In the genomic region with DNA sequence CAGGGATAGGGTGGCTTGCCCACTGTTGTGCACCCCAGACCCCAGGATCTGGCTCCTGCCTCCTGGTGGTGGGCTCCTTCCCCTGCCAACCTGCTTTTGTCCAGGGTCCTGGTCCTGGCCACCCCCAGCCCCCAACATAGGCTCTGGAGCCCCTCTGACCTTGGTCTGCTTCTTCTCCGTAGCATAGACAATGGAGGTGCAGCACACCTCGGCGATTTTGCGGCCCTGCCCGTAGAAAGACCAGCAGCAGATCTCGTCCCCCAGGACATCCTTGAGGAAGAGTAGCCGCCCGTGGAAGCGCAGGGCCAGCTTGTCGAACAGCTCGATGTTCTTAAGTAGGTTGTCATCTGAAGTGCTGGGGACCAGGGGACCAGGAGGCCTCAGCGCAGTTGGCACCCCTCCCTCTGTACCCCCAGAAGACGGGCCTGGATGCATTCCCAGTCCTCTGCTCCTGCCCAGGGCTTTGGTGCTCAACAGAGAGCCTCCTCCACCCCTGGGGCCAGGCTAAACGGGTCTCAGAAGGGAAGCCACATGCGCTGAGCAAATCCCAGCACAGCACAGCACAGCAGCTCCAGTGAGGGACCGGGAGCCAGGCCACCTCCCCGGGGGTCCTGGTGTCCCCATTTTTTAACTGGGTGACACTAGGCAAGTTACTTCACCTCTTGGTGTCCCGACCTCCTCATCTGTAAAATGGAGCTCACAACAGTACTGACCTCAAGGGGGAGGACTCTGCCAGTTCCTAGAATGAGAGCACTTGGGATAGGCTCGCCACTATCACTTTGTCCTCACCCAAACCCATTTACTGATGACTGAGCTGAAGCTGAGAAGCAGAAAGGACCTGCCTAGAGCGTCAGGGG, we compare ENCODE assay signal across 18 cellular contexts. TPM values are rescaled to one million over a fixed set of nuclear protein-coding genes. Genes with fewer than 3 reads are reported as not detected.
"Had no signal": no experiment of that assay in that cellular context is flagged by ENCODE, and none has a peak within 500 bp of the region (broad histone marks: within the 10 kb centered on the region; RNA-seq: fewer than 3 reads in every experiment).

No MANE protein-coding gene starts in this region.

- DNase-seq: activated CD4-positive, alpha-beta T cell treated with anti-CD3 and anti-CD28 coated beads, Interleukin-2, amount 10 ng/mL, durations not matched to agents 7 days and 5 days; activated CD8-positive, alpha-beta T cell treated with anti-CD3 and anti-CD28 coated beads, Interleukin-2, amount 10 ng/mL, durations not matched to agents 7 days and 5 days; activated effector memory CD4-positive, alpha-beta T cell treated with Interleukin-2 at 50 U/mL for 16 hours; activated T-cell treated with anti-CD3 and anti-CD28 coated beads, Interleukin-2, amount 50 U/mL, for 48 hours; effector CD4-positive, alpha-beta T cell; heart right ventricle; kidney glomerular epithelial cell; left ventricle myocardium superior; right lobe of liver; small intestine; stimulated activated CD4-positive, alpha-beta T cell treated with anti-CD3 and anti-CD28 coated beads, Interleukin-4, amount 100 ng/mL, for 24 hours; testis had no signal

- H3K27me3 ChIP-seq: breast epithelium, esophagus muscularis mucosa, heart right ventricle, pancreas, right lobe of liver, testis had no signal

- ATAC-seq: activated CD4-positive, CD25-positive, alpha-beta regulatory T cell treated with anti-CD3 and anti-CD28 coated beads, Interleukin-2, amount 50 U/mL, for 24 hours; activated CD8-positive, alpha-beta T cell treated with anti-CD3 and anti-CD28 coated beads, Interleukin-2, amount 10 ng/mL, durations not matched to agents 7 days and 5 days; pancreas; stimulated activated effector memory CD8-positive, alpha-beta T cell treated with anti-CD3 and anti-CD28 coated beads, Interleukin-12 subunit alpha, Interleukin-12 subunit beta, amount 100 ng/mL, for 72 hours had no signal

- H3K9me3 ChIP-seq: breast epithelium, esophagus muscularis mucosa, heart right ventricle, pancreas, right lobe of liver, testis had no signal

- H3K4me3 ChIP-seq: breast epithelium, esophagus muscularis mucosa, heart right ventricle, pancreas, right lobe of liver, testis had no signal

- H3K36me3 ChIP-seq: breast epithelium, pancreas, right lobe of liver had no signal

- FAIRE-seq: astrocyte, pancreas, small intestine had no signal

- H3K27ac ChIP-seq: breast epithelium, esophagus muscularis mucosa, heart right ventricle, pancreas, right lobe of liver, testis had no signal

- H3K4me1 ChIP-seq: breast epithelium, esophagus muscularis mucosa, heart right ventricle, pancreas, right lobe of liver, testis had no signal

RNA-seq across cellular contexts. Expression of a gene that starts 10.8 kb away (rescaled TPM):
- total RNA-seq: activated CD4-positive, alpha-beta T cell treated with anti-CD3 and anti-CD28 coated beads, Interleukin-2, amount 10 ng/mL, durations not matched to agents 7 days and 5 days had no signal

RNA-seq across cellular contexts. Expression of a gene that starts 11.7 kb away (rescaled TPM):
- total RNA-seq: activated CD4-positive, alpha-beta T cell treated with anti-CD3 and anti-CD28 coated beads, Interleukin-2, amount 10 ng/mL, durations not matched to agents 7 days and 5 days; activated CD8-positive, alpha-beta T cell treated with anti-CD3 and anti-CD28 coated beads, Interleukin-2, amount 10 ng/mL, durations not matched to agents 7 days and 5 days had no signal
